ENCODE assay signal across 23 cellular contexts in the genomic region with DNA sequence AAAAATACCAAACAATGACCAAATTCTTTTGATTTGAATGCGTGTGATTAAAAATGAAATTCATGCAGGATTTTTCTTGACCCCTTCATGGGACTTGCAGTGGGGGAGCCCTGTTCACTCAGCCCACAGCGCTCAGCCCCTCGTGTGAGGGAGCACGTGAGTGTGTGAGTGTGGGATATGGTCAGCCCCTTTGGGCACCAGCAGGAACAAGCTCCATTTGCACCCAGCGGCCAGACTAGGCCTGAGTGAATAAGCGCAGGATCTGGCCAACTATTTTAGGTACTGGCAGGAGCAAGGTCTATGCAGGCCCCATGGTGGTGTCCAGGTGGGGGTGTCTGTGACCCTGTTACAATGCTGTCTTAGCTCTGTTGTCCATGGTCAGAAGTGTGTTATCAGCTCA.
"Had no signal": no experiment of that assay in that cellular context is flagged by ENCODE, and none has a peak within 500 bp of the region (broad histone marks: within the 10 kb centered on the region; RNA-seq: fewer than 3 reads in every experiment).

No MANE protein-coding gene starts in this region.

- H3K9me2 ChIP-seq: SK-N-SH had no signal

- H3K9me3 ChIP-seq: MG63, SK-N-SH had no signal

- H3K4me3 ChIP-seq: MG63 had no signal

- H3K9ac ChIP-seq: SK-N-SH had no signal

- ATAC-seq: Panc1, PC-3 had no signal

- H3K4me2 ChIP-seq: SK-N-SH had no signal

- H3K27ac ChIP-seq: HL-60, RWPE1 had no signal

- H3K36me3 ChIP-seq: MG63 had no signal

- H3K27me3 ChIP-seq: MG63 had no signal

- DNase-seq: Karpas-422; KG1; MG63; NCI-H1092 treated with DMSO at 0.1 percent for 48 hours; NCI-H1436; NCI-H187; NCI-H2029; NCI-H2081 treated with DMSO at 0.1 percent for 48 hours; NCI-H2171; NCI-H226; NCI-H446; NCI-H510A; NCI-H524 treated with DMSO at 0.1 percent for 48 hours; NCI-H69; NCI-H774; NK-92 treated with Interleukin-12 subunit alpha and Interleukin-12 subunit beta, amount 100 ng/mL, for 24 hours; PC-3; SHP77; SK-N-SH; SW 1271 had no signal
